Comparison of ENCODE assay signal across 20 cellular contexts in the genomic region with DNA sequence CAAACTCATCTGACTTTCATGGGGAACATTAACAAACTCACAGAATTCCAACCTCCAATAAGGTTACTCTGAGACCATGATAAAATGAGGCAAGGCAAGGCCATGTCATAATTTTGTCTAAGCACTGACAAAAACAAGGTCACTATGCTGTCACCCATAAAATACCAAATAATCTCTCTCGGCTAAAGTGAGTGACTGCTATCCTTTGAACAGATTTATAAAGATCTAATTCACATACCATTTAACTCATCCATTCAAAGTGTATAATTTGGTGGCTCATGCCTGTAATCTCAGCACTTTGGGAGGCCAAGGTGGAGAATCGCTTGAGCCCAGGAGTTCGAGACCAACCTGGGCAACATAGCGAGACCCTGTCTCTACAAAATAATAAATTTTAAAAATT. TPM values are rescaled to one million over a fixed set of nuclear protein-coding genes. Genes with fewer than 3 reads are reported as not detected.
DNase-seq lines count a peak whose midpoint lies in the region; ATAC-seq and TF ChIP-seq lines count a peak whose summit lies in the region.
"Had no signal": no experiment of that assay in that cellular context is flagged by ENCODE, and none has a peak within 500 bp of the region (broad histone marks: within the 10 kb centered on the region; RNA-seq: fewer than 3 reads in every experiment).

No MANE protein-coding gene starts in this region.

- peaks cover 23% of the 10 kb centered on the region for H3K4me1 Mint-ChIP-seq in osteocyte (ENCODE audit: unreplicated experiment)

- no peaks in the 10 kb centered on the region for H3K27me3 ChIP-seq in vagina

- CTCF ChIA-PET in HEK293 (lab: Yijun Ruan, JAX), result interaction anchor here (2.5 kb wide), 1 partner anchor 13 kb away, joined by 16 read pairs; no protein-coding TSS in a partner anchor

- H3K4me1 ChIP-seq in HEK293 (ENCODE audit: control insufficient read depth, insufficient read depth, low read length) (0 out of 2 replicates have a peak, but pooled peaks cover 2% of the 10 kb centered on the region), vagina (peaks cover 11% of the 10 kb centered on the region)
- H3K4me1 ChIP-seq: HAP-1 had no signal

- no peak overlapping the region for H3K4me3 Mint-ChIP-seq in osteocyte (ENCODE audit: unreplicated experiment)
- H3K4me3 Mint-ChIP-seq: CD4-positive, alpha-beta T cell; CD8-positive, alpha-beta memory T cell had no signal

- peak overlapping the region; percentile 9 for H3K27ac Mint-ChIP-seq in osteocyte (ENCODE audit: unreplicated experiment)
- H3K27ac Mint-ChIP-seq: CD14-positive monocyte; CD4-positive, alpha-beta T cell; CD8-positive, alpha-beta memory T cell had no signal

- H3K9me3 ChIP-seq in HEK293 (ENCODE audit: control insufficient read depth, insufficient read depth, low read depth, low read length), result no peaks in the 10 kb centered on the region
- H3K9me3 ChIP-seq in SK-N-MC (ENCODE audit: low read depth, low read length), result no peaks in the 10 kb centered on the region
- H3K9me3 ChIP-seq in vagina, result no peaks in the 10 kb centered on the region
- H3K9me3 ChIP-seq: HAP-1 had no signal

- TF ChIP-seq CTCF in HEK293 (tag by site-specific recombination; IDR thresholded peaks at IDR 0.05), result no peak
- no peak for TF ChIP-seq CTCF in osteocyte (IDR thresholded peaks at IDR 0.05)
- no peak for TF ChIP-seq CTCF in vagina (IDR thresholded peaks at IDR 0.05)

- H3K4me3 ChIP-seq in HEK293 (ENCODE audit: low read depth, low read length) (no peak overlapping the region), SK-N-MC (no peak overlapping the region), vagina (no peak overlapping the region)
- H3K4me3 ChIP-seq: GM12878, HAP-1 had no signal

- H3K36me3 ChIP-seq in HEK293 (ENCODE audit: control insufficient read depth in 2 of 2, insufficient read depth in 1 of 2, low read length in 2 of 2), result peaks cover 0 to 11% of the 10 kb centered on the region in 2 experiments; a peak in 1 of 3 replicates
- H3K36me3 ChIP-seq in SK-N-MC (ENCODE audit: insufficient read depth, low read length), result no peaks in the 10 kb centered on the region
- H3K36me3 ChIP-seq in vagina, result no peaks in the 10 kb centered on the region
- H3K36me3 ChIP-seq: HAP-1 had no signal

- intact Hi-C loops in vagina (cut with DNase I), result no loop called here

- H3K36me3 Mint-ChIP-seq in osteocyte (ENCODE audit: unreplicated experiment), result peaks cover 8% of the 10 kb centered on the region

- no peak for TF ChIP-seq POLR2A in vagina (IDR thresholded peaks at IDR 0.05)

- DNase-seq in activated effector memory CD4-positive, alpha-beta T cell treated with anti-CD3 and anti-CD28 coated beads, Interleukin-2, amount 50 U/mL, for 16 hours, result peak; percentile 14
- no peak for DNase-seq in activated effector memory CD4-positive, alpha-beta T cell treated with Interleukin-2 at 50 U/mL for 16 hours
- DNase-seq in SK-N-MC (ENCODE audit: low read depth, low spot score) (no peak), osteocyte (ENCODE audit: extremely low spot score, unreplicated experiment) (peak; percentile 19), glomerular visceral epithelial cell (ENCODE audit: extremely low spot score) (no peak), vagina (ENCODE audit: extremely low spot score in 2 of 2) (no peak)
- DNase-seq: CD4-positive, alpha-beta T cell; CD8-positive, alpha-beta memory T cell; DMS 273 treated with DMSO at 0.1 percent for 48 hours; DMS79; EL; GDM1; GOT3 had no signal

- ATAC-seq in HG03442 (IDR thresholded peaks at IDR 0.05; ENCODE audit: unreplicated experiment), result no peak
- ATAC-seq: GM12878 had no signal

- no peaks in the 10 kb centered on the region for H3K27me3 Mint-ChIP-seq in osteocyte (ENCODE audit: unreplicated experiment)

- H3K27ac ChIP-seq in HEK293 (ENCODE audit: extremely low read depth, low read depth, low read length) (no peak overlapping the region), SK-N-MC (peak overlapping the region; percentile 87), vagina (no peak overlapping the region)

- H3K9me3 Mint-ChIP-seq in osteocyte (ENCODE audit: unreplicated experiment), result no peaks in the 10 kb centered on the region
- H3K9me3 Mint-ChIP-seq: CD14-positive monocyte; CD4-positive, alpha-beta T cell; CD8-positive, alpha-beta memory T cell had no signal

- no peak overlapping the region for H3K9ac ChIP-seq in SK-N-MC (ENCODE audit: insufficient read length)

- POLR2A ChIA-PET in HEK293 (lab: Yijun Ruan, JAX), result interaction anchor here (0.7 kb wide), 1 partner anchor 14 kb away, joined by 7 read pairs; no protein-coding TSS in a partner anchor

TF ChIP-seq in HEK293, 187 proteins besides CTCF, POLR2A, EP300 and RAD21:
- TF ChIP-seq, protein P1, sequence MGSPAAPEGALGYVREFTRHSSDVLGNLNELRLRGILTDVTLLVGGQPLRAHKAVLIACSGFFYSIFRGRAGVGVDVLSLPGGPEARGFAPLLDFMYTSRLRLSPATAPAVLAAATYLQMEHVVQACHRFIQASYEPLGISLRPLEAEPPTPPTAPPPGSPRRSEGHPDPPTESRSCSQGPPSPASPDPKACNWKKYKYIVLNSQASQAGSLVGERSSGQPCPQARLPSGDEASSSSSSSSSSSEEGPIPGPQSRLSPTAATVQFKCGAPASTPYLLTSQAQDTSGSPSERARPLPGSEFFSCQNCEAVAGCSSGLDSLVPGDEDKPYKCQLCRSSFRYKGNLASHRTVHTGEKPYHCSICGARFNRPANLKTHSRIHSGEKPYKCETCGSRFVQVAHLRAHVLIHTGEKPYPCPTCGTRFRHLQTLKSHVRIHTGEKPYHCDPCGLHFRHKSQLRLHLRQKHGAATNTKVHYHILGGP (tag by site-specific recombination; IDR thresholded peaks at IDR 0.05), result no peak
- TF ChIP-seq ZNF2 (tag by site-specific recombination; IDR thresholded peaks at IDR 0.05), result no peak
- TF ChIP-seq ZNF664 (tag by site-specific recombination; IDR thresholded peaks at IDR 0.05), result peak; percentile 53; the same call in 1 of the 2 replicates

RNA-seq across cellular contexts. Expression of gene CA4, which starts 20.6 kb away (rescaled TPM):
- total RNA-seq in osteocyte, result not detected in 2 replicates
- not detected for total RNA-seq in vagina
- total RNA-seq: A172; A673; CD4-positive, alpha-beta T cell; CD8-positive, alpha-beta memory T cell; GM12878 had no signal

RNA-seq across cellular contexts. Expression of gene HEATR6, which starts 50.4 kb away (rescaled TPM):
- total RNA-seq in osteocyte, result 25.9 and 26.2 TPM in 2 replicates
- 27.3 TPM for total RNA-seq in vagina

Comparison
In these comparisons a context has a peak if more than half of its experiments do, and no peak if none do; other contexts are left out.
1. DNase-seq: peak in activated effector memory CD4-positive, alpha-beta T cell treated with anti-CD3 and anti-CD28 coated beads, Interleukin-2, amount 50 U/mL, for 16 hours (single experiment) and osteocyte (single experiment); none in activated effector memory CD4-positive, alpha-beta T cell treated with Interleukin-2 at 50 U/mL for 16 hours (single experiment), SK-N-MC (single experiment), glomerular visceral epithelial cell (single experiment) and vagina (0 of 2).